13 cellular contexts compared by ENCODE assay signal in genomic region chr19:7987084-7987768, GRCh38. TPM values are rescaled to one million over a fixed set of nuclear protein-coding genes. Genes with fewer than 3 reads are reported as not detected.
DNase-seq lines count a peak whose midpoint lies in the region; ATAC-seq and TF ChIP-seq lines count a peak whose summit lies in the region.
"Had no signal": no experiment of that assay in that cellular context is flagged by ENCODE, and none has a peak within 500 bp of the region (broad histone marks: within the 10 kb centered on the region; RNA-seq: fewer than 3 reads in every experiment).

No MANE protein-coding gene starts in this region.

- POLR2A ChIA-PET in A673 (lab: Charles Lee; ENCODE audit: low non-redundant PET) = no interaction called here

- H3K9ac ChIP-seq in fibroblast of lung (ENCODE audit: insufficient read depth, low read length) (no peak overlapping the region), smooth muscle cell (ENCODE audit: low read depth) (no peak overlapping the region)
- H3K9ac ChIP-seq: BLaER1 had no signal

- no peak overlapping the region for H3K4me3 ChIP-seq in fibroblast of lung (replicated peaks in 1 of 4; ENCODE audit: control extremely low read depth in 1 of 4, insufficient read depth in 1 of 4, low read depth in 3 of 4, low read length in 4 of 4)
- H3K4me3 ChIP-seq in smooth muscle cell = no peak overlapping the region
- no peak overlapping the region for H3K4me3 ChIP-seq in A673 (ENCODE audit: low read depth, low read length, poor library complexity, severe bottlenecking)
- H3K4me3 ChIP-seq: BLaER1, coronary artery, heart left ventricle had no signal

- H3K27me3 ChIP-seq in fibroblast of lung (ENCODE audit: control insufficient read depth, insufficient read depth, low read length) = no peaks in the 10 kb centered on the region
- no peaks in the 10 kb centered on the region for H3K27me3 ChIP-seq in smooth muscle cell (ENCODE audit: low read depth)
- H3K27me3 ChIP-seq in A673 (replicated peaks; ENCODE audit: insufficient read depth, low read depth, low read length, poor library complexity) = no peaks in the 10 kb centered on the region
- H3K27me3 ChIP-seq: BLaER1, heart left ventricle had no signal

- H3K79me2 ChIP-seq in fibroblast of lung (ENCODE audit: control insufficient read depth, insufficient read depth, low read length) (peaks cover 40% of the 10 kb centered on the region), smooth muscle cell (ENCODE audit: low read depth) (peaks cover 61% of the 10 kb centered on the region)

- CTCF ChIA-PET in A673 (lab: Charles Lee) = no interaction called here

- peak; percentile 36 for DNase-seq in EH (ENCODE audit: low read depth)
- peak; percentile 22 for DNase-seq in RPMI7951 (ENCODE audit: low read depth)
- peak in 1 of 2 donors; percentile 10 for DNase-seq in fibroblast of lung (ENCODE audit: low read depth in 2 of 2)
- peak; percentile 6 for DNase-seq in smooth muscle cell (lab: John Stamatoyannopoulos, UW; ENCODE audit: unreplicated experiment)
- no peak for DNase-seq in A673 (ENCODE audit: low spot score)
- DNase-seq in DMS53 (lab: John Stamatoyannopoulos, UW) = no peak
- DNase-seq: activated CD4-positive, alpha-beta memory T cell treated with anti-CD3 and anti-CD28 coated beads, Interleukin-2, amount 10 ng/mL, durations not matched to agents 7 days and 5 days; NCI-H187 treated with DMSO at 0.1 percent for 48 hours; NCI-H524 treated with DMSO at 0.1 percent for 48 hours had no signal

- H3K27ac ChIP-seq in fibroblast of lung (ENCODE audit: insufficient read depth, low read length) = peak overlapping the region; percentile 43
- peak overlapping the region; percentile 79 for H3K27ac ChIP-seq in smooth muscle cell (ENCODE audit: low read depth)
- no peak overlapping the region for H3K27ac ChIP-seq in A673 (ENCODE audit: low read depth, low read length, poor library complexity, severe bottlenecking)
- H3K27ac ChIP-seq: BLaER1 had no signal

- no TSS peak for BruUV-seq in A673 (replicated peaks; lab: Mats Ljungman, UMichigan)

- H3K4me1 ChIP-seq in fibroblast of lung (ENCODE audit: control insufficient read depth, extremely low read depth, insufficient read depth, low read length) (peaks cover 15% of the 10 kb centered on the region), smooth muscle cell (ENCODE audit: low read depth) (no peaks in the 10 kb centered on the region), A673 (ENCODE audit: insufficient read depth, low read length, poor library complexity, severe bottlenecking) (no peaks in the 10 kb centered on the region)

- H2AFZ ChIP-seq in fibroblast of lung (ENCODE audit: low read length) = no peak overlapping the region
- H2AFZ ChIP-seq in smooth muscle cell (ENCODE audit: low read depth) = no peak overlapping the region

- H3F3A ChIP-seq in smooth muscle cell (ENCODE audit: low read depth) = peaks cover 14% of the 10 kb centered on the region

- ATAC-seq in HG02623 (IDR thresholded peaks at IDR 0.05; ENCODE audit: unreplicated experiment) = no peak

- intact Hi-C loops in A673 (cut with micrococcal nuclease; ENCODE audit: unreplicated experiment) = no loop called here

- H3K4me2 ChIP-seq in fibroblast of lung (ENCODE audit: extremely low read depth, insufficient read depth, low read length) (peak overlapping the region; percentile 9), smooth muscle cell (peak overlapping the region; percentile 18)
- H3K4me2 ChIP-seq: BLaER1 had no signal

- WGBS in smooth muscle cell (ENCODE audit: low lambda C conversion rate) = 78% methylated on average over 19 of the region's 19 CpGs

- H3K9me3 ChIP-seq in fibroblast of lung (ENCODE audit: control insufficient read depth, insufficient read depth, low read depth, low read length) = no peaks in the 10 kb centered on the region
- H3K9me3 ChIP-seq in smooth muscle cell (replicated peaks; ENCODE audit: low read depth) = no peaks in the 10 kb centered on the region
- no peaks in the 10 kb centered on the region for H3K9me3 ChIP-seq in A673 (ENCODE audit: low read depth, low read length, poor library complexity, severe bottlenecking)
- H3K9me3 ChIP-seq: BLaER1, heart left ventricle had no signal

- H3K36me3 ChIP-seq in fibroblast of lung (ENCODE audit: control insufficient read depth, insufficient read depth, low read length) = peaks cover 23% of the 10 kb centered on the region
- H3K36me3 ChIP-seq in smooth muscle cell (ENCODE audit: low read depth) = peaks cover 6% of the 10 kb centered on the region
- H3K36me3 ChIP-seq in A673 (ENCODE audit: insufficient read depth, low read length, poor library complexity, severe bottlenecking) = peaks cover 81% of the 10 kb centered on the region

- TF ChIP-seq CTCF in fibroblast of lung (conservative IDR thresholded peaks at IDR 0.05 in 1 of 2, IDR thresholded peaks at IDR 0.05 in 1 of 2; ENCODE audit: low read depth in 1 of 2, low read length in 2 of 2) (no peak), smooth muscle cell (IDR thresholded peaks at IDR 0.05; ENCODE audit: borderline replicate concordance, insufficient read depth, poor library complexity, severe bottlenecking) (no peak), A673 (conservative IDR thresholded peaks at IDR 0.05; ENCODE audit: low read depth, low read length) (no peak)

- H4K20me1 ChIP-seq in fibroblast of lung (ENCODE audit: control insufficient read depth, extremely low read depth, insufficient read depth, low read length) = no peaks in the 10 kb centered on the region
- peaks cover 99% of the 10 kb centered on the region for H4K20me1 ChIP-seq in smooth muscle cell (ENCODE audit: low read depth)

RNA-seq across cellular contexts. Expression of gene ELAVL1, which starts 18.2 kb away (rescaled TPM):
- 31.8 and 39.0 TPM in 2 replicates for total RNA-seq in RPMI7951 (2014; rRNA removed; shearing (Covaris generic))
- total RNA-seq in fibroblast of lung (12.6 and 15.2 TPM in 2 replicates), smooth muscle cell (32.8 and 47.9 TPM in 2 replicates), A673 (2021) (171 and 181 TPM in 2 replicates)
- polyA plus RNA-seq in fibroblast of lung (61.6 and 87.7 TPM in 2 replicates), smooth muscle cell (90.7 and 91.6 TPM in 2 replicates)
- 55.8 and 71.0 TPM in 2 replicates for polyA plus RNA-seq in fibroblast of lung (2012)
- 72.7 and 75.5 TPM in 2 replicates for polyA minus RNA-seq in fibroblast of lung (ENCODE audit: low replicate concordance)

RNA-seq across cellular contexts. Expression of gene TIMM44, which starts 43.8 kb away (rescaled TPM):
- 35.7 and 77.2 TPM in 2 replicates for total RNA-seq in RPMI7951 (2014; rRNA removed; shearing (Covaris generic))
- total RNA-seq in fibroblast of lung = 53.9 and 56.1 TPM in 2 replicates
- 29.5 and 32.3 TPM in 2 replicates for polyA plus RNA-seq in fibroblast of lung
- polyA plus RNA-seq in fibroblast of lung (2012) = 36.8 and 41.2 TPM in 2 replicates
- 9.6 and 21.4 TPM in 2 replicates for polyA minus RNA-seq in fibroblast of lung (ENCODE audit: low replicate concordance)
- 25.1 and 27.1 TPM in 2 replicates for total RNA-seq in smooth muscle cell
- 21.8 and 39.3 TPM in 2 replicates for polyA plus RNA-seq in smooth muscle cell
- 153 and 169 TPM in 2 replicates for total RNA-seq in A673 (2021)

Comparison
In these comparisons a context has a peak if more than half of its experiments do, and no peak if none do; other contexts are left out.
1. DNase-seq: peak in EH (single experiment), RPMI7951 (single experiment) and smooth muscle cell (single experiment); none in A673 (single experiment) and DMS53 (single experiment).